Comparison of ENCODE assay signal across 12 cellular contexts in the genomic region with DNA sequence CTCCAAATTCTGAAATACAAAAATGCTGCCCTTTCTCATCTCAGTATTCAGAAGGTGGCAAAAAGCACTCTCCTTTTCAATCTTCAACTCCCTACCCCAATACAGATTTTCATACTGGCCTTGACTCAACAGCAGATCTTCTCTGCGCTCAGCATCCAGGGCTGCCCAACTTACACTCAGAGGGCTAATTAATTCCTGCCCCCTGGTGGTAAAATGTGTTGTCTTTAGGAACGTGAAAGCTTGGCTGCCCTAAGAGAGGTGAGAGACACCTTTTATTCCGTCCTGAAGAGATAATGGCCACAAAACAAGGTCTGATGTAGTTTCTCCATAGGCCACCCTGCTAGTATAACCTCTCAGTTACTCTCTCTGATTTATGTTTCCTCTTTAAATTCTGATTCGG. TPM values are rescaled to one million over a fixed set of nuclear protein-coding genes. Genes with fewer than 3 reads are reported as not detected.
DNase-seq lines count a peak whose midpoint lies in the region; ATAC-seq and TF ChIP-seq lines count a peak whose summit lies in the region.
"Had no signal": no experiment of that assay in that cellular context is flagged by ENCODE, and none has a peak within 500 bp of the region (broad histone marks: within the 10 kb centered on the region; RNA-seq: fewer than 3 reads in every experiment).

No MANE protein-coding gene starts in this region.

- no peak overlapping the region for H3K4me3 Mint-ChIP-seq in mesothelial cell of epicardium

- DNase-seq in NCI-H226: peak; percentile 18
- DNase-seq in breast epithelium (ENCODE audit: low spot score in 2 of 2): no peak
- DNase-seq in mesothelial cell of epicardium (ENCODE audit: low spot score in 2 of 2, unreplicated experiment in 2 of 2): no peak
- no peak for DNase-seq in tibial artery
- no peak for DNase-seq in OCI-M2 (lab: John Stamatoyannopoulos, UW; ENCODE audit: unreplicated experiment)
- DNase-seq: activated T-cell treated with anti-CD3 and anti-CD28 coated beads, Interleukin-2, amount 50 U/mL, for 1 hour had no signal

- no peaks in the 10 kb centered on the region for H3K27me3 ChIP-seq in breast epithelium
- H3K27me3 ChIP-seq in tibial artery: no peaks in the 10 kb centered on the region

- H3K36me3 Mint-ChIP-seq in mesothelial cell of epicardium: no peaks in the 10 kb centered on the region

- peak in 2 of 3 donors; percentile 29 to 43 for TF ChIP-seq CTCF in breast epithelium (IDR thresholded peaks at IDR 0.05)
- peak; percentile 41 for TF ChIP-seq CTCF in mesothelial cell of epicardium (IDR thresholded peaks at IDR 0.05; ENCODE audit: unreplicated experiment)
- no peak for TF ChIP-seq CTCF in tibial artery (IDR thresholded peaks at IDR 0.05)

- H3K36me3 ChIP-seq in breast epithelium (no peaks in the 10 kb centered on the region), tibial artery (no peaks in the 10 kb centered on the region)

- H3K27me3 Mint-ChIP-seq in mesothelial cell of epicardium (ENCODE audit: low read depth): no peaks in the 10 kb centered on the region

- intact Hi-C loops in breast epithelium (cut with DNase I; ENCODE audit: low total_unique reads) (no loop called here), tibial artery (cut with DNase I; ENCODE audit: low total_unique reads) (no loop called here)

- peaks cover 9% of the 10 kb centered on the region for H3K9me3 Mint-ChIP-seq in mesothelial cell of epicardium

- no peaks in the 10 kb centered on the region for H3K9me3 ChIP-seq in breast epithelium
- no peaks in the 10 kb centered on the region for H3K9me3 ChIP-seq in tibial artery

- H3K4me3 ChIP-seq in breast epithelium: no peak overlapping the region
- no peak overlapping the region for H3K4me3 ChIP-seq in tibial artery

- H3K4me1 ChIP-seq in breast epithelium: no peaks in the 10 kb centered on the region
- H3K4me1 ChIP-seq in tibial artery: no peaks in the 10 kb centered on the region

- no peak for TF ChIP-seq POLR2A in breast epithelium (IDR thresholded peaks at IDR 0.05)

- H3K4me1 Mint-ChIP-seq in mesothelial cell of epicardium: peaks cover 7% of the 10 kb centered on the region

- H3K27ac ChIP-seq in breast epithelium (no peak overlapping the region), tibial artery (no peak overlapping the region)
- H3K27ac ChIP-seq: epithelial cell of prostate had no signal

- ATAC-seq in GM18867 (IDR thresholded peaks at IDR 0.05; ENCODE audit: unreplicated experiment) (peak; percentile 69), HG02763 (IDR thresholded peaks at IDR 0.05; ENCODE audit: unreplicated experiment) (no peak), GM19452 (IDR thresholded peaks at IDR 0.05; ENCODE audit: unreplicated experiment) (no peak)

- no peak overlapping the region for H3K27ac Mint-ChIP-seq in mesothelial cell of epicardium

RNA-seq across cellular contexts. Expression of gene KRTAP24-1, which starts 25.0 kb away (rescaled TPM):
- not detected for total RNA-seq in breast epithelium
- total RNA-seq in mesothelial cell of epicardium: not detected in 3 replicates
- total RNA-seq: posterior vena cava, subcutaneous adipose tissue had no signal

RNA-seq across cellular contexts. Expression of gene KRTAP25-1, which starts 31.5 kb away (rescaled TPM):
- total RNA-seq in breast epithelium (not detected), mesothelial cell of epicardium (not detected in 3 replicates)
- total RNA-seq: posterior vena cava, subcutaneous adipose tissue had no signal

RNA-seq across cellular contexts. Expression of gene CLDN8, which starts 41.9 kb away (rescaled TPM):
- total RNA-seq in breast epithelium (100 to 1,000 TPM in 1 of 3 donors, 10 to 100 TPM in 1, under 1 TPM in 1; 0.16 to 213 (median 39.7) TPM), mesothelial cell of epicardium (1.2 to 1.4 TPM (median 1.2 TPM) in 3 replicates)
- total RNA-seq: posterior vena cava had no signal

Comparison
In these comparisons a context has a peak if more than half of its experiments do, and no peak if none do; other contexts are left out.
1. CTCF ChIP-seq: peak in breast epithelium (2 of 3) and mesothelial cell of epicardium (single experiment); none in tibial artery (0 of 2).